2 cellular contexts compared by ENCODE assay signal in the genomic region with DNA sequence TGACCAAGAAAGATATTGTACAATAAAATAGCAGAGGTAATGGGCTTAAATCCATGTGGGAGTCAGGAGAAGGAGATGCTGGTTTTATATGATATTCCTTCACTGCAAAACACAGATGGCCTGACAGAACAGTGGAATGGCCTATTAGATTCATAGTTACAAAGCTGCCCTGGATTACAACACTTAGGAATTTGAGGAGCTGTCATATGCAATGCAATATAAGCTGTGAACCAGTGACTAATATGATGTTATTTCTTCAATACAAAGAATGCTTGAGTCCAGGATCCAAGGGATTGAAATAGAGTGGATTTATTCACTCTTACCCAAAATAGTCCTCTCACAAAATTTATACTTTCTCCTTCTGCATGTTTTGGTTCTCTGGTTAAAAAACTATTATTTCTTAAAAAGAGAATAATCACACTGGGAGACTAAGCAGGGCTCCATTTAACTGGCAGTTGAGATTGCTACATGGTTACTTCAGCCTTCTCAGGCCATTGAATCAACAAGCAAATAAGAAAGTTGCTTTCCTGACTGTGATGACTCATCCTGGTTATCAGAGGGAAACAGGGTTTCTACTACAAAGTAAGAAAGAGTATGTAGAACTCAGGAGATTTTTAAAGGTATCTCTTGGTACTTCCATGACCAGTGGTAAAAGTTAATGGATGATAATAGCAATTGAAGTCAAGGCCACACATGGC.
TF ChIP-seq lines count a peak whose summit lies in the region.

No MANE protein-coding gene starts in this region.

TF ChIP-seq in SK-N-SH treated with all-trans-retinoic acid at 6 μM for 48 hours, 23 proteins besides CTCF, POLR2A, EP300 and RAD21 (continued from another document):
- TF ChIP-seq, protein P1, sequence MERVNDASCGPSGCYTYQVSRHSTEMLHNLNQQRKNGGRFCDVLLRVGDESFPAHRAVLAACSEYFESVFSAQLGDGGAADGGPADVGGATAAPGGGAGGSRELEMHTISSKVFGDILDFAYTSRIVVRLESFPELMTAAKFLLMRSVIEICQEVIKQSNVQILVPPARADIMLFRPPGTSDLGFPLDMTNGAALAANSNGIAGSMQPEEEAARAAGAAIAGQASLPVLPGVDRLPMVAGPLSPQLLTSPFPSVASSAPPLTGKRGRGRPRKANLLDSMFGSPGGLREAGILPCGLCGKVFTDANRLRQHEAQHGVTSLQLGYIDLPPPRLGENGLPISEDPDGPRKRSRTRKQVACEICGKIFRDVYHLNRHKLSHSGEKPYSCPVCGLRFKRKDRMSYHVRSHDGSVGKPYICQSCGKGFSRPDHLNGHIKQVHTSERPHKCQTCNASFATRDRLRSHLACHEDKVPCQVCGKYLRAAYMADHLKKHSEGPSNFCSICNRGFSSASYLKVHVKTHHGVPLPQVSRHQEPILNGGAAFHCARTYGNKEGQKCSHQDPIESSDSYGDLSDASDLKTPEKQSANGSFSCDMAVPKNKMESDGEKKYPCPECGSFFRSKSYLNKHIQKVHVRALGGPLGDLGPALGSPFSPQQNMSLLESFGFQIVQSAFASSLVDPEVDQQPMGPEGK (CRISPR knock-in tag; IDR thresholded peaks at IDR 0.05; ENCODE audit: borderline replicate concordance) = no peak
- no peak for TF ChIP-seq TCF4 (CRISPR knock-in tag; IDR thresholded peaks at IDR 0.05; ENCODE audit: borderline replicate concordance)
- TF ChIP-seq, protein P2, sequence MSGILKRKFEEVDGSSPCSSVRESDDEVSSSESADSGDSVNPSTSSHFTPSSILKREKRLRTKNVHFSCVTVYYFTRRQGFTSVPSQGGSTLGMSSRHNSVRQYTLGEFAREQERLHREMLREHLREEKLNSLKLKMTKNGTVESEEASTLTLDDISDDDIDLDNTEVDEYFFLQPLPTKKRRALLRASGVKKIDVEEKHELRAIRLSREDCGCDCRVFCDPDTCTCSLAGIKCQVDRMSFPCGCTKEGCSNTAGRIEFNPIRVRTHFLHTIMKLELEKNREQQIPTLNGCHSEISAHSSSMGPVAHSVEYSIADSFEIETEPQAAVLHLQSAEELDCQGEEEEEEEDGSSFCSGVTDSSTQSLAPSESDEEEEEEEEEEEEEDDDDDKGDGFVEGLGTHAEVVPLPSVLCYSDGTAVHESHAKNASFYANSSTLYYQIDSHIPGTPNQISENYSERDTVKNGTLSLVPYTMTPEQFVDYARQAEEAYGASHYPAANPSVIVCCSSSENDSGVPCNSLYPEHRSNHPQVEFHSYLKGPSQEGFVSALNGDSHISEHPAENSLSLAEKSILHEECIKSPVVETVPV (CRISPR knock-in tag; IDR thresholded peaks at IDR 0.05) = no peak
- TF ChIP-seq SNAI2 (CRISPR knock-in tag; IDR thresholded peaks at IDR 0.05) = no peak
- TF ChIP-seq ISL1 (CRISPR knock-in tag; IDR thresholded peaks at IDR 0.05) = no peak
- no peak for TF ChIP-seq ZNF8 (CRISPR knock-in tag; IDR thresholded peaks at IDR 0.05)
- no peak for TF ChIP-seq RARB (CRISPR knock-in tag; IDR thresholded peaks at IDR 0.05)
- no peak for TF ChIP-seq TOX (CRISPR knock-in tag; IDR thresholded peaks at IDR 0.05; ENCODE audit: borderline replicate concordance)

TF ChIP-seq in HepG2, 621 proteins besides CTCF, POLR2A, EP300 and RAD21 (continued from another document):
- TF ChIP-seq, protein P3, sequence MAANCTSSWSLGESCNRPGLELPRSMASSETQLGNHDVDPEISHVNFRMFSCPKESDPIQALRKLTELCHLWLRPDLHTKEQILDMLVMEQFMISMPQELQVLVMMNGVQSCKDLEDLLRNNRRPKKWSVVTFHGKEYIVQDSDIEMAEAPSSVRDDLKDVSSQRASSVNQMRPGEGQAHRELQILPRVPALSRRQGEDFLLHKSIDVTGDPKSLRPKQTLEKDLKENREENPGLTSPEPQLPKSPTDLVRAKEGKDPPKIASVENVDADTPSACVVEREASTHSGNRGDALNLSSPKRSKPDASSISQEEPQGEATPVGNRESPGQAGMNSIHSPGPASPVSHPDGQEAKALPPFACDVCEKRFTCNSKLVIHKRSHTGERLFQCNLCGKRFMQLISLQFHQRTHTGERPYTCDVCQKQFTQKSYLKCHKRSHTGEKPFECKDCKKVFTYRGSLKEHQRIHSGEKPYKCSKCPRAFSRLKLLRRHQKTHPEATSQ (CRISPR knock-in tag; IDR thresholded peaks at IDR 0.05; ENCODE audit: borderline replicate concordance) = no peak
- TF ChIP-seq, protein P4, sequence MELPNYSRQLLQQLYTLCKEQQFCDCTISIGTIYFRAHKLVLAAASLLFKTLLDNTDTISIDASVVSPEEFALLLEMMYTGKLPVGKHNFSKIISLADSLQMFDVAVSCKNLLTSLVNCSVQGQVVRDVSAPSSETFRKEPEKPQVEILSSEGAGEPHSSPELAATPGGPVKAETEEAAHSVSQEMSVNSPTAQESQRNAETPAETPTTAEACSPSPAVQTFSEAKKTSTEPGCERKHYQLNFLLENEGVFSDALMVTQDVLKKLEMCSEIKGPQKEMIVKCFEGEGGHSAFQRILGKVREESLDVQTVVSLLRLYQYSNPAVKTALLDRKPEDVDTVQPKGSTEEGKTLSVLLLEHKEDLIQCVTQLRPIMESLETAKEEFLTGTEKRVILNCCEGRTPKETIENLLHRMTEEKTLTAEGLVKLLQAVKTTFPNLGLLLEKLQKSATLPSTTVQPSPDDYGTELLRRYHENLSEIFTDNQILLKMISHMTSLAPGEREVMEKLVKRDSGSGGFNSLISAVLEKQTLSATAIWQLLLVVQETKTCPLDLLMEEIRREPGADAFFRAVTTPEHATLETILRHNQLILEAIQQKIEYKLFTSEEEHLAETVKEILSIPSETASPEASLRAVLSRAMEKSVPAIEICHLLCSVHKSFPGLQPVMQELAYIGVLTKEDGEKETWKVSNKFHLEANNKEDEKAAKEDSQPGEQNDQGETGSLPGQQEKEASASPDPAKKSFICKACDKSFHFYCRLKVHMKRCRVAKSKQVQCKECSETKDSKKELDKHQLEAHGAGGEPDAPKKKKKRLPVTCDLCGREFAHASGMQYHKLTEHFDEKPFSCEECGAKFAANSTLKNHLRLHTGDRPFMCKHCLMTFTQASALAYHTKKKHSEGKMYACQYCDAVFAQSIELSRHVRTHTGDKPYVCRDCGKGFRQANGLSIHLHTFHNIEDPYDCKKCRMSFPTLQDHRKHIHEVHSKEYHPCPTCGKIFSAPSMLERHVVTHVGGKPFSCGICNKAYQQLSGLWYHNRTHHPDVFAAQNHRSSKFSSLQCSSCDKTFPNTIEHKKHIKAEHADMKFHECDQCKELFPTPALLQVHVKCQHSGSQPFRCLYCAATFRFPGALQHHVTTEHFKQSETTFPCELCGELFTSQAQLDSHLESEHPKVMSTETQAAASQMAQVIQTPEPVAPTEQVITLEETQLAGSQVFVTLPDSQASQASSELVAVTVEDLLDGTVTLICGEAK (IDR thresholded peaks at IDR 0.05) = no peak
- TF ChIP-seq, protein P4 (CRISPR knock-in tag; IDR thresholded peaks at IDR 0.05) = no peak
- no peak for TF ChIP-seq POLR2AphosphoS2 (IDR thresholded peaks at IDR 0.05; ENCODE audit: low read depth, low read length)
